18 cellular contexts compared by ENCODE assay signal in the genomic region with DNA sequence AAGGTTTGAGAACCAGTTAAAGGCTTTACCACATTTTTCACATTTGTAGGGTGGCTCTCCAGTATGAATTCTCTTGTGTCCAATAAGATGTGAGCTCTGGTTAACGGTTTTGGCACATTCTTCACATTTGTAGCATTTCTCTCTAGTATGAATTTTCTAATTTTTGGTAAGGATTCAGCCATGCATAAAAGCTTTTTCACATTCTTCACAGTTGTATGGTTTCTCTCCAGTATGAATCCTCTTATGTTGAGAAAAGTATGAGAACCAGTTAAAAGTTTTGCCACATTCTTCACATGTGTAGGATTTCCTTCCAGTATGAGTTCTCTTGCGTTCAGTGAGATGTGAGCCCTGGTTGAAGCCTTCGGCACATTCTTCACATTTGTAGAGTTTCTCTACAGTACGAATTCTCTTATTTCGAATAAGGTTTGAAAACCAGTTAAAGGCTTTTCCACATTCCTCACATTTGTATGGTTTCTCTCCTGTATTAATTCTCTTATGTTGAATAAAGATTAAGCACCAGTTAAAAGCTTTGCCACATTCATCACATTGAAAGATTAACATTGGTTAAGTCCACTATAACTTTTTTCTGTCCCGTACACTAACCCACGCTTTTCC. TPM values are rescaled to one million over a fixed set of nuclear protein-coding genes. Genes with fewer than 3 reads are reported as not detected.
DNase-seq lines count a peak whose midpoint lies in the region; ATAC-seq, FAIRE-seq and TF ChIP-seq lines count a peak whose summit lies in the region.
"Had no signal": no experiment of that assay in that cellular context is flagged by ENCODE, and none has a peak within 500 bp of the region (broad histone marks: within the 10 kb centered on the region; RNA-seq: fewer than 3 reads in every experiment).

No MANE protein-coding gene starts in this region.

- H3K9ac ChIP-seq in HCT116 (ENCODE audit: low read length), result no peak overlapping the region
- no peak overlapping the region for H3K9ac ChIP-seq in GM12878 (ENCODE audit: control insufficient read depth, insufficient read depth, low read length)
- H3K9ac ChIP-seq in endothelial cell of umbilical vein (replicated peaks; ENCODE audit: extremely low read depth, insufficient read depth, low read length), result no peak overlapping the region

- H3K36me3 Mint-ChIP-seq in Caco-2 (ENCODE audit: insufficient read depth, unreplicated experiment), result no peaks in the 10 kb centered on the region

- no peaks in the 10 kb centered on the region for H3K9me1 ChIP-seq in endothelial cell of umbilical vein (replicated peaks; ENCODE audit: control insufficient read depth, extremely low read depth, insufficient read depth, low read length)

- H3K27ac Mint-ChIP-seq in Caco-2 (ENCODE audit: unreplicated experiment), result no peak overlapping the region
- H3K27ac Mint-ChIP-seq: CD4-positive, alpha-beta T cell; HFFc6 had no signal

- H3K27ac ChIP-seq in HCT116 (ENCODE audit: low read depth, low read length), result no peak overlapping the region
- no peak overlapping the region for H3K27ac ChIP-seq in GM12878 (ENCODE audit: control insufficient read depth, insufficient read depth)
- no peak overlapping the region for H3K27ac ChIP-seq in endothelial cell of umbilical vein (ENCODE audit: insufficient read depth, low read depth, low read length)
- H3K27ac ChIP-seq: C4-2B had no signal

- no peak overlapping the region for H2AFZ ChIP-seq in HCT116 (ENCODE audit: low read depth, low read length, poor library complexity, severe bottlenecking)
- H2AFZ ChIP-seq in GM12878 (ENCODE audit: control insufficient read depth, low read depth, low read length), result no peak overlapping the region
- no peak overlapping the region for H2AFZ ChIP-seq in endothelial cell of umbilical vein (ENCODE audit: low read depth, low read length)

- intact Hi-C loops in HCT116 (cut with micrococcal nuclease) (no loop called here), GM12878 (cut with micrococcal nuclease; ENCODE audit: unreplicated experiment) (no loop called here), endothelial cell of umbilical vein (cut with micrococcal nuclease) (no loop called here), Caco-2 (cut with micrococcal nuclease; ENCODE audit: unreplicated experiment) (no loop called here)

- no peaks in the 10 kb centered on the region for H3K36me3 ChIP-seq in HCT116 (ENCODE audit: control insufficient read depth in 1 of 2, insufficient read depth in 2 of 2, low read length in 2 of 2)
- no peaks in the 10 kb centered on the region for H3K36me3 ChIP-seq in GM12878 (ENCODE audit: control insufficient read depth in 2 of 2, insufficient read depth in 2 of 2, low read length in 1 of 2)
- no peaks in the 10 kb centered on the region for H3K36me3 ChIP-seq in endothelial cell of umbilical vein (ENCODE audit: control insufficient read depth in 2 of 2, extremely low read depth in 1 of 2, insufficient read depth in 2 of 2, low read length in 2 of 2)
- no peaks in the 10 kb centered on the region for H3K36me3 ChIP-seq in Caco-2 (ENCODE audit: control insufficient read depth, insufficient read depth, low read length)
- H3K36me3 ChIP-seq: BE2C, HAP-1 had no signal

- SMC1A ChIA-PET in GM12878 (lab: Charles Lee; ENCODE audit: uncharacterized antibody, unreplicated experiment), result no interaction called here

- TF ChIP-seq POLR2A in HCT116 (IDR thresholded peaks at IDR 0.05; ENCODE audit: borderline replicate concordance, extremely low read depth, insufficient read depth, insufficient read length), result no peak
- no peak for TF ChIP-seq POLR2A in GM12878 (IDR thresholded peaks at IDR 0.05; ENCODE audit: low read depth, low read length)
- TF ChIP-seq POLR2A in endothelial cell of umbilical vein (IDR thresholded peaks at IDR 0.05; ENCODE audit: low read depth, low read length), result no peak

- dilution Hi-C loops in endothelial cell of umbilical vein (cut with MboI; ENCODE audit: extremely low pct_ligation_motif_present, low sequenced_read_pairs), result no loop called here

- BruUV-seq in HCT116 (replicated peaks; lab: Mats Ljungman, UMichigan), result no TSS peak
- no TSS peak for BruUV-seq in GM12878 (replicated peaks; lab: Mats Ljungman, UMichigan)
- no TSS peak for BruUV-seq in endothelial cell of umbilical vein (replicated peaks; lab: Mats Ljungman, UMichigan)
- no TSS peak for BruUV-seq in Caco-2 (replicated peaks; lab: Mats Ljungman, UMichigan)

- POLR2A ChIA-PET in HCT116 (lab: Charles Lee) (no interaction called here), GM12878 (lab: Charles Lee) (no interaction called here), endothelial cell of umbilical vein (lab: Charles Lee) (no interaction called here), Caco-2 (lab: Charles Lee) (no interaction called here)

- H3K4me1 Mint-ChIP-seq in Caco-2 (ENCODE audit: low read depth, unreplicated experiment), result no peaks in the 10 kb centered on the region

- CTCF ChIA-PET in HCT116 (lab: Charles Lee), result no interaction called here
- CTCF ChIA-PET in GM12878 (lab: Yijun Ruan, JAX), result no interaction called here
- CTCF ChIA-PET in endothelial cell of umbilical vein (lab: Charles Lee), result no interaction called here
- CTCF ChIA-PET in Caco-2 (lab: Charles Lee), result no interaction called here

- peaks cover 19% of the 10 kb centered on the region for H3K9me3 Mint-ChIP-seq in Caco-2 (ENCODE audit: unreplicated experiment)

- H3K9me3 ChIP-seq in HCT116 (ENCODE audit: control insufficient read depth in 1 of 2, insufficient read depth in 1 of 2, low read depth in 1 of 2, low read length in 2 of 2) (peaks cover 25 to 30% of the 10 kb centered on the region in 2 experiments; a peak in 2 of 4 replicates), GM12878 (replicated peaks; ENCODE audit: control insufficient read depth, insufficient read depth, low read length) (no peaks in the 10 kb centered on the region; the same call in 2 of the 3 replicates), endothelial cell of umbilical vein (replicated peaks; ENCODE audit: control insufficient read depth, insufficient read depth, low read length) (peaks cover 10% of the 10 kb centered on the region), Caco-2 (peaks cover 10% of the 10 kb centered on the region)
- H3K9me3 ChIP-seq: BE2C, HAP-1 had no signal

- H3K79me2 ChIP-seq in HCT116 (ENCODE audit: insufficient read depth, low read length) (no peaks in the 10 kb centered on the region), GM12878 (ENCODE audit: control insufficient read depth, insufficient read depth, low read length) (no peaks in the 10 kb centered on the region), endothelial cell of umbilical vein (ENCODE audit: control insufficient read depth, insufficient read depth, low read length) (no peaks in the 10 kb centered on the region)

- no peaks in the 10 kb centered on the region for H3K27me3 Mint-ChIP-seq in Caco-2 (ENCODE audit: insufficient read depth, unreplicated experiment)
- H3K27me3 Mint-ChIP-seq: CD4-positive, alpha-beta T cell had no signal

- no peak overlapping the region for H3K4me3 Mint-ChIP-seq in Caco-2 (ENCODE audit: unreplicated experiment)
- H3K4me3 Mint-ChIP-seq: CD4-positive, alpha-beta T cell; HFFc6 had no signal

- H3K27me3 ChIP-seq in HCT116 (ENCODE audit: insufficient read depth, low read length) (no peaks in the 10 kb centered on the region), GM12878 (replicated peaks in 1 of 2; ENCODE audit: control insufficient read depth in 2 of 2, insufficient read depth in 2 of 2, low read length in 1 of 2) (no peaks in the 10 kb centered on the region), endothelial cell of umbilical vein (ENCODE audit: control insufficient read depth in 2 of 2, insufficient read depth in 2 of 2, low read length in 2 of 2) (no peaks in the 10 kb centered on the region), Caco-2 (replicated peaks; ENCODE audit: control insufficient read depth, insufficient read depth, low read length) (no peaks in the 10 kb centered on the region)
- H3K27me3 ChIP-seq: BE2C had no signal

- in situ Hi-C loops in GM12878 (cut with MboI), result no loop called here

- H3K4me1 ChIP-seq in HCT116 (ENCODE audit: control insufficient read depth in 1 of 2, insufficient read depth in 2 of 2, low read length in 2 of 2) (no peaks in the 10 kb centered on the region), GM12878 (ENCODE audit: control insufficient read depth, insufficient read depth, low read length) (no peaks in the 10 kb centered on the region), endothelial cell of umbilical vein (ENCODE audit: control insufficient read depth, extremely low read depth, insufficient read depth, low read length) (no peaks in the 10 kb centered on the region), Caco-2 (no peaks in the 10 kb centered on the region)
- H3K4me1 ChIP-seq: BE2C, HAP-1 had no signal

- WGBS in GM12878 (ENCODE audit: insufficient coverage, insufficient replicate concordance, low lambda C conversion rate, missing lambda C conversion rate), result 29% methylated on average over 7 of the region's 7 CpGs

- H3K4me2 ChIP-seq in HCT116 (ENCODE audit: low read length), result no peak overlapping the region
- no peak overlapping the region for H3K4me2 ChIP-seq in GM12878 (ENCODE audit: control insufficient read depth, insufficient read depth)
- no peak overlapping the region for H3K4me2 ChIP-seq in endothelial cell of umbilical vein (ENCODE audit: insufficient read depth, low read length)

- no peak for TF ChIP-seq CTCF in HCT116 (IDR thresholded peaks at IDR 0.05 in 2 of 3, conservative IDR thresholded peaks at IDR 0.05 in 1 of 3; ENCODE audit: borderline replicate concordance in 1 of 3, insufficient read depth in 1 of 3, low read depth in 2 of 3, low read length in 2 of 3)
- TF ChIP-seq CTCF in GM12878 (IDR thresholded peaks at IDR 0.05 in 2 of 3, conservative IDR thresholded peaks at IDR 0.05 in 1 of 3; ENCODE audit: control insufficient read depth in 2 of 3, extremely low read depth in 1 of 3, insufficient read depth in 1 of 3, low read depth in 3 of 3, low read length in 3 of 3), result no peak
- TF ChIP-seq CTCF in endothelial cell of umbilical vein (IDR thresholded peaks at IDR 0.05; ENCODE audit: extremely low read depth in 1 of 2, insufficient read depth in 1 of 2, low read depth in 1 of 2, low read length in 2 of 2), result no peak
- no peak for TF ChIP-seq CTCF in D721Med (IDR thresholded peaks at IDR 0.05; ENCODE audit: insufficient read depth, missing control alignments)
- no peak for TF ChIP-seq CTCF in Caco-2 (IDR thresholded peaks at IDR 0.05; ENCODE audit: insufficient read depth in 1 of 2, low read depth in 1 of 2, low read length in 1 of 2, severe bottlenecking in 1 of 2, unreplicated experiment in 1 of 2)

- no peaks in the 10 kb centered on the region for H3K9me2 ChIP-seq in HCT116 (ENCODE audit: insufficient read depth)

- no peak for FAIRE-seq in GM12878 (lab: Jason Lieb, UNC)
- FAIRE-seq in endothelial cell of umbilical vein (lab: Jason Lieb, UNC), result peak; percentile 28
- FAIRE-seq in D721Med (lab: Jason Lieb, UNC), result no peak
- FAIRE-seq: A204.1 had no signal

- no peak overlapping the region for H3K4me3 ChIP-seq in HCT116 (replicated peaks in 1 of 2; ENCODE audit: low read depth in 1 of 2, low read length in 2 of 2)
- no peak overlapping the region for H3K4me3 ChIP-seq in GM12878
- no peak overlapping the region for H3K4me3 ChIP-seq in endothelial cell of umbilical vein (replicated peaks in 1 of 3; ENCODE audit: insufficient read depth in 1 of 3, low read depth in 1 of 3, low read length in 3 of 3)
- H3K4me3 ChIP-seq in Caco-2 (ENCODE audit: low read depth, low read length), result no peak overlapping the region
- H3K4me3 ChIP-seq: HAP-1 had no signal

- ATAC-seq in HCT116, result no peak
- ATAC-seq in GM12878, result no peak
- ATAC-seq in HG02885 (IDR thresholded peaks at IDR 0.05; ENCODE audit: poor library complexity, unreplicated experiment), result no peak

- H4K20me1 ChIP-seq in HCT116 (ENCODE audit: insufficient read depth) (no peaks in the 10 kb centered on the region), GM12878 (ENCODE audit: control insufficient read depth, insufficient read depth) (no peaks in the 10 kb centered on the region), endothelial cell of umbilical vein (replicated peaks; ENCODE audit: control insufficient read depth, extremely low read depth, insufficient read depth, low read length) (no peaks in the 10 kb centered on the region)

- TF ChIP-seq RAD21 in HCT116 (IDR thresholded peaks at IDR 0.05; ENCODE audit: low read depth) (no peak), Ishikawa (IDR thresholded peaks at IDR 0.05; ENCODE audit: low read depth) (no peak), GM12878 (IDR thresholded peaks at IDR 0.05; ENCODE audit: insufficient read depth, low read depth, low read length) (no peak)

- DNase-seq in HCT116 (ENCODE audit: low read depth, low spot score), result no peak
- no peak for DNase-seq in GM12878 (ENCODE audit: low read depth, low spot score)
- no peak for DNase-seq in endothelial cell of umbilical vein (ENCODE audit: low read depth, low spot score)
- DNase-seq in D721Med (ENCODE audit: insufficient read length, low spot score), result no peak
- DNase-seq in Caco-2, result no peak
- DNase-seq: ACHN; BE2C; CD4-positive, alpha-beta T cell; DMS79 treated with DMSO at 0.1 percent for 48 hours; GF-D8; HFFc6; Karpas-422 had no signal

- no peak for TF ChIP-seq EP300 in Ishikawa (IDR thresholded peaks at IDR 0.05; ENCODE audit: borderline replicate concordance)
- TF ChIP-seq EP300 in GM12878 (IDR thresholded peaks at IDR 0.05; ENCODE audit: borderline replicate concordance in 1 of 2, control insufficient read depth in 1 of 2, low read depth in 2 of 2, low read length in 2 of 2), result no peak

- RAD21 ChIA-PET in HCT116 (lab: Charles Lee; ENCODE audit: low non-redundant PET in 1 of 2, low total read pairs in 2 of 2, uncharacterized antibody in 2 of 2, unreplicated experiment in 2 of 2), result no interaction called here
- RAD21 ChIA-PET in GM12878 (lab: Charles Lee; ENCODE audit: unreplicated experiment), result interaction anchor here (0.6 kb wide), 1 partner anchor 18 kb away, joined by 3 read pairs; no protein-coding TSS in a partner anchor

RNA-seq across cellular contexts. Expression of gene ZNF479, which starts 33.2 kb away (rescaled TPM):
- total RNA-seq in HCT116 (2021; ENCODE audit: unreplicated experiment) (not detected), GM12878 (2014; rRNA removed) (0.11 TPM in 1 of 2 replicates, not detected in the other), GM12878 (2014; rRNA removed; fragmentation: Illumina TruSeq; extraction: Trizol) (not detected in 2 replicates), GM12878 (2021) (not detected in 2 replicates), endothelial cell of umbilical vein (not detected in 2 replicates), Caco-2 (2022) (not detected in 2 replicates)
- polyA plus RNA-seq in HCT116 (2012), result not detected in 2 replicates
- not detected in 2 replicates for total RNA-seq in GM12878 (2013; cell fraction: nucleolus; rRNA removed)
- polyA plus RNA-seq in GM12878 (2011; ENCODE audit: low read depth), result not detected
- polyA plus RNA-seq in GM12878 (2011; rRNA removed) (not detected in 2 replicates), GM12878 (2014; fragmentation: Illumina TruSeq; extraction: Trizol) (not detected in 2 replicates), GM12878 (2014; fragmentation: Nextera tagmentation; extraction: Ambion mirVana) (not detected), GM12878 (2014; rRNA removed) (not detected in 2 replicates), GM12878 (2016; fragmentation: Nextera tagmentation; extraction: Ambion mirVana) (not detected), endothelial cell of umbilical vein (not detected in 2 replicates)
- polyA plus RNA-seq in GM12878 (2011; cell fraction: cytosol; rRNA removed), result not detected in 2 replicates
- not detected in 2 replicates for polyA plus RNA-seq in GM12878 (2011; cell fraction: nucleus; rRNA removed)
- polyA plus RNA-seq in GM12878 (2012), result not detected in 2 replicates
- polyA minus RNA-seq in GM12878 (2011; rRNA and poly(A)+ RNA removed), result not detected in 2 replicates
- not detected in 2 replicates for polyA minus RNA-seq in GM12878 (2011; cell fraction: cytosol; rRNA and poly(A)+ RNA removed)
- polyA minus RNA-seq in GM12878 (2011; cell fraction: nucleus; rRNA and poly(A)+ RNA removed), result not detected in 2 replicates
- polyA plus RNA-seq in endothelial cell of umbilical vein (2011; cell fraction: cytosol; rRNA removed), result not detected in 2 replicates
- polyA plus RNA-seq in endothelial cell of umbilical vein (2011; cell fraction: nucleus; rRNA removed), result not detected in 2 replicates
- polyA plus RNA-seq in endothelial cell of umbilical vein (2012), result not detected in 2 replicates
- polyA minus RNA-seq in endothelial cell of umbilical vein, result not detected in 2 replicates
- polyA minus RNA-seq in endothelial cell of umbilical vein (2011; cell fraction: cytosol; rRNA and poly(A)+ RNA removed), result not detected
- polyA minus RNA-seq in endothelial cell of umbilical vein (2011; cell fraction: nucleus; rRNA and poly(A)+ RNA removed), result not detected in 2 replicates
- total RNA-seq: CD4-positive, alpha-beta T cell; H4; HFFc6 had no signal

Comparison
In these comparisons a context has a peak if more than half of its experiments do, and no peak if none do; other contexts are left out.
1. Of the 18 proteins assayed by ChIP-seq in both GM12878 and HCT116: peak only in GM12878: none; only in HCT116: none; in both: ZNF274; in neither: 17.